25 cellular contexts compared by ENCODE assay signal in the genomic region with DNA sequence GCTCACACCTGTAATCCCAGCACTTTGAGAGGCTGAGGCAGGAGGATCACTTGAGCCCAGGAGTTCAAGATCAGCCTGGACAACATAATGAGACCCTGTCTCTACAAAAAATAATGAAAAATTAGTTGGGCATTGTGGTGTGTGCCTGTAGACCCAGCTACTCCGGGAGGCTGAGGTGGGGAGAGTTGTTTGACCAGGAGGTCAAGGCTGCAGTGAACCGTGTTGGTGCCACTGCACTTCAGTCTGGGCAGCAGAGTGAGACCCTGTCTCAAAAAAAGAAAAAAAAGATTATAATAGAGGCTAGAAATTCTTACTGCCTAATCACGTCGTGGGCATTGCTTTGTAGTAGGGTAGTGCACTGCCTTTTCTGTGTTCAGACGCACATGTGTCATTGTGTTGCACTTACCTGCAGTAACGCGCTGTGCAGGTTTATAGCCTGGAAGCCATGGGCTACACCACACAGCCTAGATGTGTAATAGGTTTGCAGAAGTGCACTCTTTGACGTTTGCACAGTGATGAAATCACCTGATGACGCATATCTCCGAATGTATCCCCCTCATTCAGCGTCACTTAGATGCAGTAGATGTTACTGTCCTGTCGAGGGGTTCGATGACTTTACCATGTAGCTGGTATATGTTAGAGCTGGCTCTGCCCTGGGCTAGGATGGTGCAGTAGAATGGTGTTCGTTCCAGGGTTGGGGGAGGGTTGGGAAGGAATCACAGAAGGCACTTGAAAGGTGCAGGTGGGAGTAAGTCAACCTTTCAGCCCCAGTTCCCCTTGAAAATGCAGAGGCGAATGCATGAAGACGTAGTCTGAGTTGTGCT. TPM values are rescaled to one million over a fixed set of nuclear protein-coding genes. Genes with fewer than 3 reads are reported as not detected.
DNase-seq lines count a peak whose midpoint lies in the region; ATAC-seq and TF ChIP-seq lines count a peak whose summit lies in the region.
"Had no signal": no experiment of that assay in that cellular context is flagged by ENCODE, and none has a peak within 500 bp of the region (broad histone marks: within the 10 kb centered on the region; RNA-seq: fewer than 3 reads in every experiment).

No MANE protein-coding gene starts in this region.

- H3K9ac ChIP-seq in PC-3 (ENCODE audit: low read length) (no peak overlapping the region), Karpas-422 (ENCODE audit: low read length) (no peak overlapping the region)

- no peaks in the 10 kb centered on the region for H3K27me3 Mint-ChIP-seq in activated CD8-positive, alpha-beta T cell treated with anti-CD3 and anti-CD28 coated beads for 36 hours
- H3K27me3 Mint-ChIP-seq in activated CD8-positive, alpha-beta T cell treated with anti-CD3 and anti-CD28 coated beads, Interleukin-2, amount 10 ng/mL, durations not matched to agents 7 days and 5 days (ENCODE audit: low read depth), result no peaks in the 10 kb centered on the region
- H3K27me3 Mint-ChIP-seq: type B pancreatic cell had no signal

- H4K20me1 ChIP-seq in PC-3 (ENCODE audit: low read length) (peaks cover 27% of the 10 kb centered on the region; the same call in 1 of the 2 replicates), Karpas-422 (ENCODE audit: insufficient read depth, low read depth, low read length) (0 out of 2 replicates have a peak, but pooled peaks cover 8% of the 10 kb centered on the region)

- ATAC-seq in activated CD8-positive, alpha-beta T cell treated with anti-CD3 and anti-CD28 coated beads for 36 hours, result no peak
- ATAC-seq in activated CD8-positive, alpha-beta T cell treated with anti-CD3 and anti-CD28 coated beads, Interleukin-2, amount 10 ng/mL, durations not matched to agents 7 days and 5 days, result no peak
- peak; percentile 15; the same call in 1 of the 2 replicates for ATAC-seq in PC-3
- ATAC-seq in esophagus mucosa, result peak; percentile 15
- no peak for ATAC-seq in sciatic nerve
- no peak for ATAC-seq in left lung
- ATAC-seq: body of pancreas, gastroesophageal sphincter had no signal

- no peak overlapping the region for H3K4me3 ChIP-seq in PC-3 (ENCODE audit: low read length)
- no peak overlapping the region for H3K4me3 ChIP-seq in left lung
- H3K4me3 ChIP-seq in Karpas-422 (ENCODE audit: low read length), result no peak overlapping the region
- H3K4me3 ChIP-seq: body of pancreas, esophagus squamous epithelium, gastroesophageal sphincter, Peyer's patch had no signal

- no peaks in the 10 kb centered on the region for H3K9me3 Mint-ChIP-seq in activated CD8-positive, alpha-beta T cell treated with anti-CD3 and anti-CD28 coated beads for 36 hours
- H3K9me3 Mint-ChIP-seq in activated CD8-positive, alpha-beta T cell treated with anti-CD3 and anti-CD28 coated beads, Interleukin-2, amount 10 ng/mL, durations not matched to agents 7 days and 5 days (ENCODE audit: insufficient read depth), result no peaks in the 10 kb centered on the region
- H3K9me3 Mint-ChIP-seq: type B pancreatic cell had no signal

- H3K4me2 ChIP-seq in PC-3 (ENCODE audit: low read length), result no peak overlapping the region
- H3K4me2 ChIP-seq in Karpas-422 (ENCODE audit: low read depth, low read length, poor library complexity, severe bottlenecking), result no peak overlapping the region

- H3K9me2 ChIP-seq in PC-3 (replicated peaks; ENCODE audit: low read length) (no peaks in the 10 kb centered on the region), Karpas-422 (replicated peaks; ENCODE audit: insufficient read depth, low read length) (no peaks in the 10 kb centered on the region)

- no peaks in the 10 kb centered on the region for H3F3A ChIP-seq in PC-3 (ENCODE audit: low read length, unreplicated experiment)

- H3K4me1 ChIP-seq in PC-3 (ENCODE audit: insufficient read depth, low read length), result peaks cover 5% of the 10 kb centered on the region
- peaks cover 14 to 64% of the 10 kb centered on the region in 2 donors for H3K4me1 ChIP-seq in left lung
- H3K4me1 ChIP-seq in Karpas-422 (ENCODE audit: low read length), result no peaks in the 10 kb centered on the region

- intact Hi-C loops in activated CD8-positive, alpha-beta T cell treated with anti-CD3 and anti-CD28 coated beads for 36 hours (cut with micrococcal nuclease), result no loop called here
- intact Hi-C loops in PC-3 (cut with micrococcal nuclease), result no loop called here
- intact Hi-C loops in sciatic nerve (cut with DNase I), result no loop called here
- intact Hi-C loops in left lung (cut with DNase I), result no loop called here

- H3K9me3 ChIP-seq in PC-3 (ENCODE audit: low read length), result no peaks in the 10 kb centered on the region
- no peaks in the 10 kb centered on the region for H3K9me3 ChIP-seq in left lung
- no peaks in the 10 kb centered on the region for H3K9me3 ChIP-seq in Karpas-422 (ENCODE audit: low read length)
- H3K9me3 ChIP-seq: body of pancreas, esophagus squamous epithelium, gastroesophageal sphincter, Peyer's patch had no signal

- no peak overlapping the region for H3K27ac ChIP-seq in PC-3 (ENCODE audit: low read length)
- H3K27ac ChIP-seq in left lung, result no peak overlapping the region
- H3K27ac ChIP-seq in Karpas-422 (ENCODE audit: low read length), result no peak overlapping the region
- H3K27ac ChIP-seq: body of pancreas, WERI-Rb-1 had no signal

- H3K4me3 Mint-ChIP-seq in activated CD8-positive, alpha-beta T cell treated with anti-CD3 and anti-CD28 coated beads for 36 hours, result no peak overlapping the region
- no peak overlapping the region for H3K4me3 Mint-ChIP-seq in activated CD8-positive, alpha-beta T cell treated with anti-CD3 and anti-CD28 coated beads, Interleukin-2, amount 10 ng/mL, durations not matched to agents 7 days and 5 days
- H3K4me3 Mint-ChIP-seq: type B pancreatic cell had no signal

- no peak for TF ChIP-seq CTCF in activated CD8-positive, alpha-beta T cell treated with anti-CD3 and anti-CD28 coated beads for 36 hours (IDR thresholded peaks at IDR 0.05)
- no peak for TF ChIP-seq CTCF in PC-3 (conservative IDR thresholded peaks at IDR 0.05; ENCODE audit: low read depth, low read length)
- TF ChIP-seq CTCF in left lung (IDR thresholded peaks at IDR 0.05), result no peak

- H3K79me2 ChIP-seq in PC-3 (ENCODE audit: low read length) (peaks cover 96% of the 10 kb centered on the region), Karpas-422 (ENCODE audit: low read length) (peaks cover 96% of the 10 kb centered on the region)

- peak overlapping the region; percentile 8 for H3K27ac Mint-ChIP-seq in activated CD8-positive, alpha-beta T cell treated with anti-CD3 and anti-CD28 coated beads for 36 hours
- no peak overlapping the region for H3K27ac Mint-ChIP-seq in activated CD8-positive, alpha-beta T cell treated with anti-CD3 and anti-CD28 coated beads, Interleukin-2, amount 10 ng/mL, durations not matched to agents 7 days and 5 days
- H3K27ac Mint-ChIP-seq: type B pancreatic cell had no signal

- no peak for DNase-seq in activated CD8-positive, alpha-beta T cell treated with anti-CD3 and anti-CD28 coated beads for 36 hours
- no peak for DNase-seq in activated CD8-positive, alpha-beta T cell treated with anti-CD3 and anti-CD28 coated beads, Interleukin-2, amount 10 ng/mL, durations not matched to agents 7 days and 5 days
- DNase-seq in PC-3 (no peak), sciatic nerve (ENCODE audit: low spot score) (peak; percentile 25), left lung (no peak), Karpas-422 (no peak), NCI-H146 (lab: John Stamatoyannopoulos, UW) (no peak)
- DNase-seq: activated CD4-positive, alpha-beta T cell treated with anti-CD3 and anti-CD28 coated beads, Interleukin-2, amount 50 U/mL, for 1 hour; activated CD8-positive, alpha-beta memory T cell treated with anti-CD3 and anti-CD28 coated beads, Interleukin-2, amount 50 U/mL, for 48 hours; body of pancreas; Calu3; effector CD8-positive, alpha-beta T cell; esophagus squamous epithelium; H7; kidney; MV-4-11; NCI-H1694; right cardiac atrium; stimulated activated CD4-positive, alpha-beta T cell treated with anti-CD3 and anti-CD28 coated beads, Interleukin-15, amount 100 ng/mL, for 24 hours; stimulated activated CD8-positive, alpha-beta memory T cell treated with anti-CD3 and anti-CD28 coated beads, Interleukin-4, amount 100 ng/mL, for 48 hours; WERI-Rb-1 had no signal

- CTCF ChIA-PET in activated CD8-positive, alpha-beta T cell treated with anti-CD3 and anti-CD28 coated beads for 36 hours (lab: Charles Lee), result no interaction called here
- CTCF ChIA-PET in activated CD8-positive, alpha-beta T cell treated with anti-CD3 and anti-CD28 coated beads, Interleukin-2, amount 10 ng/mL, durations not matched to agents 7 days and 5 days (lab: Charles Lee), result no interaction called here
- CTCF ChIA-PET in PC-3 (lab: Charles Lee), result no interaction called here

- peaks cover 51% of the 10 kb centered on the region for H3K4me1 Mint-ChIP-seq in activated CD8-positive, alpha-beta T cell treated with anti-CD3 and anti-CD28 coated beads for 36 hours (ENCODE audit: low read depth)
- peaks cover 51% of the 10 kb centered on the region for H3K4me1 Mint-ChIP-seq in activated CD8-positive, alpha-beta T cell treated with anti-CD3 and anti-CD28 coated beads, Interleukin-2, amount 10 ng/mL, durations not matched to agents 7 days and 5 days (ENCODE audit: low read depth)

- no peaks in the 10 kb centered on the region for H3K36me3 ChIP-seq in PC-3 (ENCODE audit: low read depth, low read length)
- H3K36me3 ChIP-seq in left lung, result no peaks in the 10 kb centered on the region
- no peaks in the 10 kb centered on the region for H3K36me3 ChIP-seq in Karpas-422 (ENCODE audit: insufficient read depth, low read length)
- H3K36me3 ChIP-seq: esophagus squamous epithelium, gastroesophageal sphincter, Peyer's patch had no signal

- H2AFZ ChIP-seq in PC-3 (ENCODE audit: low read length) (no peak overlapping the region), Karpas-422 (ENCODE audit: low read length) (no peak overlapping the region)

- BruUV-seq in PC-3 (replicated peaks; lab: Mats Ljungman, UMichigan), result no TSS peak

- peaks cover 17% of the 10 kb centered on the region for H3K36me3 Mint-ChIP-seq in activated CD8-positive, alpha-beta T cell treated with anti-CD3 and anti-CD28 coated beads for 36 hours (ENCODE audit: low read depth)
- peaks cover 26% of the 10 kb centered on the region for H3K36me3 Mint-ChIP-seq in activated CD8-positive, alpha-beta T cell treated with anti-CD3 and anti-CD28 coated beads, Interleukin-2, amount 10 ng/mL, durations not matched to agents 7 days and 5 days (ENCODE audit: low read depth)

- POLR2A ChIA-PET in activated CD8-positive, alpha-beta T cell treated with anti-CD3 and anti-CD28 coated beads for 36 hours (lab: Charles Lee), result no interaction called here
- POLR2A ChIA-PET in activated CD8-positive, alpha-beta T cell treated with anti-CD3 and anti-CD28 coated beads, Interleukin-2, amount 10 ng/mL, durations not matched to agents 7 days and 5 days (lab: Charles Lee), result no interaction called here
- POLR2A ChIA-PET in PC-3 (lab: Charles Lee; ENCODE audit: unreplicated experiment), result no interaction called here

- H3K27me3 ChIP-seq in PC-3 (ENCODE audit: low read length) (no peaks in the 10 kb centered on the region), left lung (no peaks in the 10 kb centered on the region), Karpas-422 (ENCODE audit: low read length) (no peaks in the 10 kb centered on the region)
- H3K27me3 ChIP-seq: body of pancreas, esophagus squamous epithelium, gastroesophageal sphincter, Peyer's patch had no signal

RNA-seq across cellular contexts. Expression of a gene that starts 13.0 kb away (rescaled TPM):
- 10 to 100 TPM; 62.1 to 67.1 TPM for total RNA-seq in activated CD8-positive, alpha-beta T cell treated with anti-CD3 and anti-CD28 coated beads for 36 hours
- total RNA-seq in activated CD8-positive, alpha-beta T cell treated with anti-CD3 and anti-CD28 coated beads, Interleukin-2, amount 10 ng/mL, durations not matched to agents 7 days and 5 days, result 100 to 1,000 TPM; 112 to 115 TPM
- total RNA-seq in PC-3 (2014; rRNA removed), result 42.8 and 76.3 TPM in 2 replicates
- 48.0 TPM for total RNA-seq in esophagus mucosa
- total RNA-seq in sciatic nerve, result 104 TPM
- 10 to 100 TPM; 71.5 to 79.8 TPM for total RNA-seq in left lung
- total RNA-seq in Karpas-422 (2014; rRNA removed; shearing (Covaris generic); ENCODE audit: low replicate concordance), result 35.9 and 64.6 TPM in 2 replicates

RNA-seq across cellular contexts. Expression of a gene that starts 26.3 kb away (rescaled TPM):
- total RNA-seq in activated CD8-positive, alpha-beta T cell treated with anti-CD3 and anti-CD28 coated beads for 36 hours, result 10 to 100 TPM; 29.0 TPM
- total RNA-seq in activated CD8-positive, alpha-beta T cell treated with anti-CD3 and anti-CD28 coated beads, Interleukin-2, amount 10 ng/mL, durations not matched to agents 7 days and 5 days, result 10 to 100 TPM; 42.3 to 45.1 TPM
- total RNA-seq in PC-3 (2014; rRNA removed) (77.5 and 78.0 TPM in 2 replicates), esophagus mucosa (49.7 TPM), sciatic nerve (30.6 TPM), left lung (10 to 100 TPM; 63.6 to 77.3 TPM)
- total RNA-seq in Karpas-422 (2014; rRNA removed; shearing (Covaris generic); ENCODE audit: low replicate concordance), result 36.0 and 47.7 TPM in 2 replicates

RNA-seq across cellular contexts. Expression of a gene that starts 41.5 kb away (rescaled TPM):
- 10 to 100 TPM; 45.9 to 46.5 TPM for total RNA-seq in activated CD8-positive, alpha-beta T cell treated with anti-CD3 and anti-CD28 coated beads for 36 hours
- total RNA-seq in activated CD8-positive, alpha-beta T cell treated with anti-CD3 and anti-CD28 coated beads, Interleukin-2, amount 10 ng/mL, durations not matched to agents 7 days and 5 days, result 10 to 100 TPM; 35.4 to 38.3 TPM
- total RNA-seq in PC-3 (2014; rRNA removed) (39.5 and 42.6 TPM in 2 replicates), esophagus mucosa (21.5 TPM), sciatic nerve (15.6 TPM), left lung (10 to 100 TPM; 22.3 to 30.5 TPM)
- total RNA-seq in Karpas-422 (2014; rRNA removed; shearing (Covaris generic); ENCODE audit: low replicate concordance), result 18.8 and 34.4 TPM in 2 replicates

RNA-seq across cellular contexts. Expression of a gene that starts 53.1 kb away (rescaled TPM):
- total RNA-seq in activated CD8-positive, alpha-beta T cell treated with anti-CD3 and anti-CD28 coated beads for 36 hours, result 10 to 100 TPM; 33.7 to 35.0 TPM
- 10 to 100 TPM; 36.8 to 37.1 TPM for total RNA-seq in activated CD8-positive, alpha-beta T cell treated with anti-CD3 and anti-CD28 coated beads, Interleukin-2, amount 10 ng/mL, durations not matched to agents 7 days and 5 days
- total RNA-seq in PC-3 (2014; rRNA removed), result 35.1 and 40.9 TPM in 2 replicates
- total RNA-seq in esophagus mucosa, result 12.6 TPM
- total RNA-seq in sciatic nerve, result 33.1 TPM
- total RNA-seq in left lung, result 10 to 100 TPM; 25.6 to 26.8 TPM
- total RNA-seq in Karpas-422 (2014; rRNA removed; shearing (Covaris generic); ENCODE audit: low replicate concordance), result 27.5 and 44.3 TPM in 2 replicates

Comparison
In these comparisons a context has a peak if more than half of its experiments do, and no peak if none do; other contexts are left out.
1. ATAC-seq: peak in PC-3 (single experiment) and esophagus mucosa (single experiment); none in activated CD8-positive, alpha-beta T cell treated with anti-CD3 and anti-CD28 coated beads for 36 hours (single experiment), activated CD8-positive, alpha-beta T cell treated with anti-CD3 and anti-CD28 coated beads, Interleukin-2, amount 10 ng/mL, durations not matched to agents 7 days and 5 days (single experiment), sciatic nerve (single experiment) and left lung (single experiment).